In genomic region chr5:36521838-36522745, GRCh38 we compare ENCODE assay signal across 1 cellular context.
TF ChIP-seq lines count a peak whose summit lies in the region.

No MANE protein-coding gene starts in this region.

TF ChIP-seq in HepG2, 621 proteins besides CTCF, POLR2A, EP300 and RAD21 (continued from another document):
- TF ChIP-seq NFAT5 (CRISPR knock-in tag; IDR thresholded peaks at IDR 0.05) (no peak), ATF3 (CRISPR knock-in tag; IDR thresholded peaks at IDR 0.05) (no peak), ZNF503 (CRISPR knock-in tag; IDR thresholded peaks at IDR 0.05) (no peak), RBM22 (optimal IDR thresholded peaks at IDR 0.05; ENCODE audit: low read length) (no peak), ZNF740 (CRISPR knock-in tag; IDR thresholded peaks at IDR 0.05) (no peak)
